ENCODE assay signal across 21 cellular contexts in the genomic region with DNA sequence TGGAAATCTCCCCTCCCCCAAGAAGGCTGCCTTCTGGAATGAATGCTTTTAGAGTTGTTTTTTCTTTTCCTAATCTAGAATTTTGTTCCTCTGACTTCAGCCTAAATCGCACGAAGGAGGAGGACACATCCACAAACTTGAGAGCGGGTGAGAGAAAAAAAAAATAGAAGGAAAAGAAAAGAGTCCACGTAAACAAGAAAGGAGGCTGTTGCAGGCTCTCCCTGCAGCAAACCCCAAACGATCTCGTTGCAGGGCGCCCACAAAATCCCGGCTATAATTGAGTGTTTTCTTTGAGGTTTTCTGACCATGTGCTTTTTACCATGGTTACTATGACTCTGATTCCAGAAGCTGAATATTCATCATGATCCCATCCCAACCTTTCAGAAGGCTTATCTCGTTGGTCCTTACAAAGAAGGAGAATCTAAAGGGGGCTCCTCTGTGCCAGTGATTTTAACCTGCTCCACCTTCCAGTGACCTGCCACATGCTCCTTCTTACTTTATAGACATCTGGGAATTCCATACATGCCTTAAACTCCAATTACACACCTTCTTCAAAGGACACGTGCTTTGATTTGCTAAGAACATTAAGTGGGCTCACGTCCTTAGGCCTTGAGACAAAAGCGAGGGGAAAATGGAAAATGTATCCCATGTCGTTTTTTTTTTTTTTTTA. TPM values are rescaled to one million over a fixed set of nuclear protein-coding genes. Genes with fewer than 3 reads are reported as not detected.
DNase-seq lines count a peak whose midpoint lies in the region; ATAC-seq, FAIRE-seq and TF ChIP-seq lines count a peak whose summit lies in the region.
"Had no signal": no experiment of that assay in that cellular context is flagged by ENCODE, and none has a peak within 500 bp of the region (broad histone marks: within the 10 kb centered on the region; RNA-seq: fewer than 3 reads in every experiment).

No MANE protein-coding gene starts in this region.

- H3K9ac ChIP-seq in astrocyte (ENCODE audit: low read length), result no peak overlapping the region
- no peak overlapping the region for H3K9ac ChIP-seq in iPS-20b (ENCODE audit: low read depth, low read length)

- peaks cover 14% of the 10 kb centered on the region for H3K4me1 Mint-ChIP-seq in astrocyte (ENCODE audit: low read depth, unreplicated experiment)
- peaks cover 6 to 16% of the 10 kb centered on the region in 2 donors for H3K4me1 Mint-ChIP-seq in natural killer cell treated with Interleukin-12 subunit alpha and Interleukin-12 subunit beta and Interleukin-15 and Interleukin-18, amount 100 ng/mL, for 72 hours (ENCODE audit: low read depth in 2 of 2)
- H3K4me1 Mint-ChIP-seq: activated T-helper 17 cell treated with anti-CD3 and anti-CD28 coated beads, Interleukin-2, amount 50 U/mL, for 72 hours had no signal

- ATAC-seq in GM19324 (IDR thresholded peaks at IDR 0.05; ENCODE audit: low FRiP score, unreplicated experiment), result no peak
- no peak for ATAC-seq in natural killer cell treated with Interleukin-12 subunit alpha and Interleukin-12 subunit beta and Interleukin-15 and Interleukin-18, amount 100 ng/mL, for 72 hours
- ATAC-seq: activated CD8-positive, alpha-beta T cell treated with anti-CD3 and anti-CD28 coated beads, Interleukin-2, amount 10 ng/mL, durations not matched to agents 7 days and 5 days; activated T-helper 17 cell treated with anti-CD3 and anti-CD28 coated beads, Interleukin-2, amount 50 U/mL, for 72 hours; esophagus mucosa; stimulated activated naive CD8-positive, alpha-beta T cell treated with anti-CD3 and anti-CD28 coated beads, Interleukin-15, Interleukin-2, amounts not matched to agents 100 U/mL and 50 U/mL, for 24 hours had no signal

- H3K4me2 ChIP-seq in astrocyte (ENCODE audit: low read length), result peak overlapping the region; percentile 95

- TF ChIP-seq POLR2A in suprapubic skin (IDR thresholded peaks at IDR 0.05), result no peak

- no peak overlapping the region for H3K4me3 Mint-ChIP-seq in astrocyte (ENCODE audit: unreplicated experiment)
- H3K4me3 Mint-ChIP-seq in natural killer cell treated with Interleukin-12 subunit alpha and Interleukin-12 subunit beta and Interleukin-15 and Interleukin-18, amount 100 ng/mL, for 72 hours, result no peak overlapping the region
- H3K4me3 Mint-ChIP-seq: activated CD8-positive, alpha-beta T cell treated with anti-CD3 and anti-CD28 coated beads, Interleukin-2, amount 10 ng/mL, durations not matched to agents 7 days and 5 days; activated T-helper 17 cell treated with anti-CD3 and anti-CD28 coated beads, Interleukin-2, amount 50 U/mL, for 72 hours; memory B cell had no signal

- H3K36me3 ChIP-seq in H7 (replicated peaks; ENCODE audit: control insufficient read depth, insufficient read depth, low read length), result no peaks in the 10 kb centered on the region
- no peaks in the 10 kb centered on the region for H3K36me3 ChIP-seq in astrocyte (ENCODE audit: insufficient read depth, low read length)
- H3K36me3 ChIP-seq in iPS-20b (ENCODE audit: insufficient read depth, low read depth, low read length), result no peaks in the 10 kb centered on the region
- no peaks in the 10 kb centered on the region for H3K36me3 ChIP-seq in suprapubic skin

- FAIRE-seq in astrocyte (lab: Jason Lieb, UNC), result peak; percentile 49

- peaks cover 33% of the 10 kb centered on the region for H3K79me2 ChIP-seq in astrocyte (ENCODE audit: insufficient read depth, low read length)

- no peak overlapping the region for H2AFZ ChIP-seq in astrocyte (ENCODE audit: low read depth, low read length)

- TF ChIP-seq CTCF in astrocyte (IDR thresholded peaks at IDR 0.05; ENCODE audit: insufficient read depth, low read depth, low read length) (no peak), suprapubic skin (IDR thresholded peaks at IDR 0.05) (no peak)

- no peak overlapping the region for H3K27ac ChIP-seq in astrocyte (ENCODE audit: low read depth, low read length)
- H3K27ac ChIP-seq in iPS-20b (ENCODE audit: low read length), result no peak overlapping the region
- peak overlapping the region; percentile 88 for H3K27ac ChIP-seq in suprapubic skin
- H3K27ac ChIP-seq: HL-60 had no signal

- DNase-seq in H7, result peak; percentile 36
- no peak for DNase-seq in astrocyte (ENCODE audit: low read depth)
- DNase-seq in suprapubic skin (ENCODE audit: low spot score in 2 of 2), result no peak
- no peak for DNase-seq in activated T-cell treated with anti-CD3 and anti-CD28 coated beads, Interleukin-2, amount 50 U/mL, for 1 hour
- DNase-seq in natural killer cell treated with Interleukin-12 subunit alpha and Interleukin-12 subunit beta and Interleukin-15 and Interleukin-18, amount 100 ng/mL, for 72 hours (ENCODE audit: low spot score), result no peak
- DNase-seq: activated CD8-positive, alpha-beta T cell treated with anti-CD3 and anti-CD28 coated beads, Interleukin-2, amount 10 ng/mL, durations not matched to agents 7 days and 5 days; amygdala; CD4-positive, CD25-positive, alpha-beta regulatory T cell; Karpas-422; NCI-H1436 treated with DMSO at 0.1 percent for 48 hours; NCI-H446; stimulated activated naive CD8-positive, alpha-beta T cell treated with anti-CD3 and anti-CD28 coated beads, Interleukin-15, Interleukin-2, amounts not matched to agents 100 U/mL and 50 U/mL, for 24 hours had no signal

- TF ChIP-seq EP300 in suprapubic skin (IDR thresholded peaks at IDR 0.05), result no peak

- H3K9me3 ChIP-seq in astrocyte (ENCODE audit: insufficient read depth, low read depth, low read length) (no peaks in the 10 kb centered on the region), iPS-20b (ENCODE audit: insufficient read depth, low read depth, low read length) (no peaks in the 10 kb centered on the region; the same call in 1 of the 2 replicates), suprapubic skin (no peaks in the 10 kb centered on the region)

- H3K27me3 Mint-ChIP-seq in astrocyte (ENCODE audit: low read depth, unreplicated experiment), result peaks cover 81% of the 10 kb centered on the region
- peaks cover 54 to 90% of the 10 kb centered on the region in 2 donors for H3K27me3 Mint-ChIP-seq in natural killer cell treated with Interleukin-12 subunit alpha and Interleukin-12 subunit beta and Interleukin-15 and Interleukin-18, amount 100 ng/mL, for 72 hours

- H3K4me1 ChIP-seq in astrocyte (ENCODE audit: insufficient read depth, low read length), result peaks cover 42% of the 10 kb centered on the region
- H3K4me1 ChIP-seq in iPS-20b (ENCODE audit: insufficient read depth, low read length), result peaks cover 30% of the 10 kb centered on the region
- H3K4me1 ChIP-seq in suprapubic skin, result peaks cover 27% of the 10 kb centered on the region

- H3K9me3 Mint-ChIP-seq in astrocyte (ENCODE audit: unreplicated experiment), result peaks cover 9% of the 10 kb centered on the region
- peaks cover 3% of the 10 kb centered on the region for H3K9me3 Mint-ChIP-seq in natural killer cell treated with Interleukin-12 subunit alpha and Interleukin-12 subunit beta and Interleukin-15 and Interleukin-18, amount 100 ng/mL, for 72 hours
- H3K9me3 Mint-ChIP-seq: dendritic cell treated with granulocyte-macrophage colony-stimulating factor and Interleukin-4, amounts not matched to agents 40 ng/mL and 50 ng/mL, for 4 days had no signal

- H3K27me3 ChIP-seq in H7 (ENCODE audit: control insufficient read depth, insufficient read depth, low read length), result peaks cover 100% of the 10 kb centered on the region
- H3K27me3 ChIP-seq in astrocyte (ENCODE audit: insufficient read depth, low read length), result peaks cover 15% of the 10 kb centered on the region
- H3K27me3 ChIP-seq in iPS-20b (ENCODE audit: insufficient read depth, low read length), result peaks cover 100% of the 10 kb centered on the region
- H3K27me3 ChIP-seq in suprapubic skin, result peaks cover 90% of the 10 kb centered on the region

- peak overlapping the region; percentile 18 for H3K27ac Mint-ChIP-seq in astrocyte (ENCODE audit: unreplicated experiment)
- no peak overlapping the region for H3K27ac Mint-ChIP-seq in natural killer cell treated with Interleukin-12 subunit alpha and Interleukin-12 subunit beta and Interleukin-15 and Interleukin-18, amount 100 ng/mL, for 72 hours
- H3K27ac Mint-ChIP-seq: activated CD8-positive, alpha-beta T cell treated with anti-CD3 and anti-CD28 coated beads, Interleukin-2, amount 10 ng/mL, durations not matched to agents 7 days and 5 days; activated T-helper 17 cell treated with anti-CD3 and anti-CD28 coated beads, Interleukin-2, amount 50 U/mL, for 72 hours; CD4-positive, CD25-positive, alpha-beta regulatory T cell; dendritic cell treated with granulocyte-macrophage colony-stimulating factor and Interleukin-4, amounts not matched to agents 40 ng/mL and 50 ng/mL, for 4 days; memory B cell had no signal

- H3K36me3 Mint-ChIP-seq in astrocyte (ENCODE audit: low read depth, unreplicated experiment), result no peaks in the 10 kb centered on the region
- peaks cover 14% of the 10 kb centered on the region for H3K36me3 Mint-ChIP-seq in natural killer cell treated with Interleukin-12 subunit alpha and Interleukin-12 subunit beta and Interleukin-15 and Interleukin-18, amount 100 ng/mL, for 72 hours

- peaks cover 4% of the 10 kb centered on the region for H4K20me1 ChIP-seq in astrocyte (ENCODE audit: insufficient read depth, low read length)

- WGBS in suprapubic skin, result 27% methylated on average over 13 of the region's 13 CpGs

- no peak overlapping the region for H3K4me3 ChIP-seq in H7 (ENCODE audit: insufficient read depth, low read depth, low read length)
- no peak overlapping the region for H3K4me3 ChIP-seq in astrocyte (ENCODE audit: insufficient read depth, low read depth, low read length)
- H3K4me3 ChIP-seq in iPS-20b (ENCODE audit: low read length), result peak overlapping the region; percentile 19; the same call in 1 of the 2 replicates
- peak overlapping the region; percentile 74 for H3K4me3 ChIP-seq in suprapubic skin

RNA-seq across cellular contexts. Expression of a gene that starts 5.8 kb away (rescaled TPM):
- total RNA-seq in H7 (2014; rRNA removed; shearing (Covaris generic)), result 0.18 and 2.3 TPM in 2 replicates
- total RNA-seq in astrocyte (5.0 and 5.7 TPM in 2 replicates), suprapubic skin (10 to 100 TPM in 3 of 4 donors, 1 to 10 TPM in 1; 4.0 to 12.7 (median 10.5) TPM)
- total RNA-seq in natural killer cell treated with Interleukin-12 subunit alpha and Interleukin-12 subunit beta and Interleukin-15 and Interleukin-18, amount 100 ng/mL, for 72 hours, result not detected
- total RNA-seq: activated CD8-positive, alpha-beta T cell treated with anti-CD3 and anti-CD28 coated beads, Interleukin-2, amount 10 ng/mL, durations not matched to agents 7 days and 5 days had no signal

RNA-seq across cellular contexts. Expression of a gene that starts 33.6 kb away (rescaled TPM):
- total RNA-seq in H7 (2014; rRNA removed; shearing (Covaris generic)), result not detected in 2 replicates
- total RNA-seq in astrocyte (not detected in 2 replicates), suprapubic skin (not detected)
- not detected for total RNA-seq in natural killer cell treated with Interleukin-12 subunit alpha and Interleukin-12 subunit beta and Interleukin-15 and Interleukin-18, amount 100 ng/mL, for 72 hours
- total RNA-seq: activated CD8-positive, alpha-beta T cell treated with anti-CD3 and anti-CD28 coated beads, Interleukin-2, amount 10 ng/mL, durations not matched to agents 7 days and 5 days; activated T-helper 17 cell treated with anti-CD3 and anti-CD28 coated beads, Interleukin-2, amount 50 U/mL, for 72 hours; CD4-positive, CD25-positive, alpha-beta regulatory T cell; Daoy; esophagus mucosa; omental fat pad had no signal

Comparison
In these comparisons a context has a peak if more than half of its experiments do, and no peak if none do; other contexts are left out.
1. H3K4me3 ChIP-seq: peak in iPS-20b (single experiment) and suprapubic skin (single experiment); none in H7 (single experiment) and astrocyte (single experiment).